ENCODE assay signal across 1 cellular context in genomic region chr11:9797300-9797699, GRCh38.
TF ChIP-seq lines count a peak whose summit lies in the region.

No MANE protein-coding gene starts in this region.

TF ChIP-seq in GM23338, 12 proteins besides CTCF, POLR2A, EP300 and RAD21 (continued from another document):
- TF ChIP-seq ZNF462 (CRISPR knock-in tag; IDR thresholded peaks at IDR 0.05) (no peak), POLR2AphosphoS5 (IDR thresholded peaks at IDR 0.05; ENCODE audit: low read depth) (no peak), ZNF331 (CRISPR knock-in tag; IDR thresholded peaks at IDR 0.05; ENCODE audit: low read depth) (no peak), STAT1 (IDR thresholded peaks at IDR 0.05; ENCODE audit: unreplicated experiment) (no peak)
